1 cellular context compared by ENCODE assay signal in genomic region chr1:87335175-87335992, GRCh38.
TF ChIP-seq lines count a peak whose summit lies in the region.

No MANE protein-coding gene starts in this region.

TF ChIP-seq in GM12878, 131 proteins besides CTCF, POLR2A, EP300 and RAD21 (continued from another document and continues in another):
- TF ChIP-seq E2F4 (IDR thresholded peaks at IDR 0.05; ENCODE audit: low read depth, low read length) (no peak), IRF3 (IDR thresholded peaks at IDR 0.05) (no peak), ZNF592 (IDR thresholded peaks at IDR 0.05) (peak; percentile 31; the same call in 1 of the 2 replicates), REST (IDR thresholded peaks at IDR 0.05; ENCODE audit: low read depth, low read length) (no peak), SRF (IDR thresholded peaks at IDR 0.05; ENCODE audit: low read depth in 2 of 2, low read length in 2 of 2) (no peak), ATF7 (IDR thresholded peaks at IDR 0.05; ENCODE audit: low read depth) (0 out of 2 replicates have a peak, but pooled peaks have one; percentile 12), CREM (IDR thresholded peaks at IDR 0.05; ENCODE audit: low read depth) (no peak), ZNF217 (IDR thresholded peaks at IDR 0.05) (0 out of 2 replicates have a peak, but pooled peaks have one; percentile 22), BMI1 (IDR thresholded peaks at IDR 0.05; ENCODE audit: borderline replicate concordance) (no peak), PAX5 (IDR thresholded peaks at IDR 0.05; ENCODE audit: borderline replicate concordance, low read depth, low read length) (no peak), PRDM15 (CRISPR knock-in tag; IDR thresholded peaks at IDR 0.05) (no peak), RCOR1 (conservative IDR thresholded peaks at IDR 0.05; ENCODE audit: low read depth, low read length) (no peak), ETV6 (conservative IDR thresholded peaks at IDR 0.05 in 1 of 2, IDR thresholded peaks at IDR 0.05 in 1 of 2; ENCODE audit: borderline replicate concordance in 1 of 2, low read depth in 1 of 2) (peak in 1 of 2 experiments; percentile 76; a peak in 2 of 4 replicates), BCL11A (IDR thresholded peaks at IDR 0.05; ENCODE audit: low read depth, low read length) (no peak), STAT1 (conservative IDR thresholded peaks at IDR 0.05) (no peak), WRNIP1 (IDR thresholded peaks at IDR 0.05; ENCODE audit: borderline replicate concordance, low read depth, low read length) (no peak), NKRF (conservative IDR thresholded peaks at IDR 0.05) (peak; percentile 74), USF1 (IDR thresholded peaks at IDR 0.05; ENCODE audit: borderline replicate concordance, extremely low read length, insufficient read depth, low read depth, low read length) (no peak), SREBF1 (IDR thresholded peaks at IDR 0.05; ENCODE audit: low read length) (no peak), CEBPB (IDR thresholded peaks at IDR 0.05; ENCODE audit: borderline replicate concordance in 1 of 2, low read depth in 2 of 2, low read length in 2 of 2) (no peak), TCF12 (IDR thresholded peaks at IDR 0.05; ENCODE audit: low read depth, low read length) (0 out of 2 replicates have a peak, but pooled peaks have one; percentile 3), ZBED1 (IDR thresholded peaks at IDR 0.05; ENCODE audit: borderline replicate concordance) (no peak), ASH2L (IDR thresholded peaks at IDR 0.05; ENCODE audit: borderline replicate concordance, low read depth) (no peak), BACH1 (IDR thresholded peaks at IDR 0.05; ENCODE audit: borderline replicate concordance) (peak; percentile 80), USF2 (IDR thresholded peaks at IDR 0.05; ENCODE audit: borderline replicate concordance, low read depth, low read length) (no peak), IKZF2 (IDR thresholded peaks at IDR 0.05) (no peak), KDM1A (IDR thresholded peaks at IDR 0.05; ENCODE audit: borderline replicate concordance) (no peak), HDGF (IDR thresholded peaks at IDR 0.05) (no peak), GATAD2B (conservative IDR thresholded peaks at IDR 0.05; ENCODE audit: low read depth) (peak; percentile 84; the same call in 1 of the 2 replicates), ZBTB40 (IDR thresholded peaks at IDR 0.05; ENCODE audit: borderline replicate concordance) (no peak), YY1 (IDR thresholded peaks at IDR 0.05; ENCODE audit: low read depth, low read length) (0 out of 2 replicates have a peak, but pooled peaks have one; percentile 51), MEF2A (IDR thresholded peaks at IDR 0.05; ENCODE audit: insufficient read depth, low read depth, low read length) (no peak), RFX5 (IDR thresholded peaks at IDR 0.05; ENCODE audit: low read depth, low read length) (no peak), ZSCAN29 (IDR thresholded peaks at IDR 0.05) (no peak)
